In the genomic region with DNA sequence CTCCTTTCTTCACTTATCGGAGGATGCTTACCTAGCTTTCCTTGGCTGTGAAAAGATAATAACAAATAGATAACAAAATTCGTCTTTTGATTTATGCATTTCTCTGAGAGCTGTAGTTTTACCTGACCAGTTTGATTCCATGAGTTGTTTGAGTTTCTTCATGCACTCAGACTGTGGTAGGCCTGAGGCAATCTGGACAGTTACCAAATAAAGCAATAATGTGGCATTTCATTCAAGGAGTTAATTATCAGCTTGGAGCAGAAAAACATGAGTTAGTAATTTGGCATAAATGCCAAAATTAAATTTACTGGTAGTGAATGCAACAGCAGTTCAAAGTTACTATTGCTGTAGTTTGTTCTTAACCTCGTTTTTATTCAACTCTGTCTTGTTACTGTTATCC, we compare ENCODE assay signal across 19 cellular contexts. TPM values are rescaled to one million over a fixed set of nuclear protein-coding genes. Genes with fewer than 3 reads are reported as not detected.
DNase-seq lines count a peak whose midpoint lies in the region; FAIRE-seq and TF ChIP-seq lines count a peak whose summit lies in the region.
"Had no signal": no experiment of that assay in that cellular context is flagged by ENCODE, and none has a peak within 500 bp of the region (broad histone marks: within the 10 kb centered on the region; RNA-seq: fewer than 3 reads in every experiment).

No MANE protein-coding gene starts in this region.

- in situ Hi-C loops in mammary epithelial cell (cut with MboI; ENCODE audit: low sequenced_read_pairs in 2 of 2): no loop called here

- CTCF ChIA-PET in mammary epithelial cell (lab: Charles Lee; ENCODE audit: low non-redundant PET): no interaction called here

- WGBS in mammary epithelial cell (ENCODE audit: low coverage, missing lambda C conversion rate): 11% methylated on average over 3 of the region's 3 CpGs

- TF ChIP-seq CTCF in AG10803 (conservative IDR thresholded peaks at IDR 0.05; ENCODE audit: low read length) (no peak), mammary epithelial cell (conservative IDR thresholded peaks at IDR 0.05 in 1 of 2, IDR thresholded peaks at IDR 0.05 in 1 of 2; ENCODE audit: extremely low read depth in 1 of 2, insufficient read depth in 1 of 2, low read depth in 1 of 2, low read length in 2 of 2) (no peak), keratinocyte (optimal IDR thresholded peaks at IDR 0.05 in 1 of 3, IDR thresholded peaks at IDR 0.05 in 1 of 3, conservative IDR thresholded peaks at IDR 0.05 in 1 of 3; ENCODE audit: extremely low read depth in 1 of 3, insufficient read depth in 2 of 3, low read length in 3 of 3) (no peak)

- H3K27ac ChIP-seq in mammary epithelial cell (ENCODE audit: insufficient read depth, low read depth, low read length): no peak overlapping the region
- H3K27ac ChIP-seq in keratinocyte (ENCODE audit: control insufficient read depth, insufficient read depth, low read length): no peak overlapping the region
- H3K27ac ChIP-seq: Peyer's patch had no signal

- no peak overlapping the region for H3K4me3 ChIP-seq in AG10803 (ENCODE audit: low read length)
- no peak overlapping the region for H3K4me3 ChIP-seq in mammary epithelial cell (replicated peaks in 1 of 3; ENCODE audit: insufficient read depth in 1 of 3, low read depth in 2 of 3, low read length in 3 of 3)
- H3K4me3 ChIP-seq in keratinocyte (ENCODE audit: control insufficient read depth in 2 of 3, extremely low read depth in 1 of 3, insufficient read depth in 2 of 3, low read depth in 1 of 3, low read length in 3 of 3): no peak overlapping the region
- H3K4me3 ChIP-seq: Peyer's patch had no signal

- BruUV-seq in mammary epithelial cell (replicated peaks; lab: Mats Ljungman, UMichigan): no TSS peak

- H3K79me2 ChIP-seq in mammary epithelial cell (ENCODE audit: insufficient read depth, low read length): no peaks in the 10 kb centered on the region
- H3K79me2 ChIP-seq in keratinocyte (ENCODE audit: control insufficient read depth, insufficient read depth, low read length): no peaks in the 10 kb centered on the region

- dilution Hi-C loops in mammary epithelial cell (cut with HindIII; ENCODE audit: low sequenced_read_pairs) (no loop called here), keratinocyte (cut with MboI; ENCODE audit: extremely low pct_ligation_motif_present, low sequenced_read_pairs) (no loop called here)

- H3K4me1 ChIP-seq in mammary epithelial cell (ENCODE audit: insufficient read depth, low read length) (peaks cover 3% of the 10 kb centered on the region), keratinocyte (ENCODE audit: control insufficient read depth, extremely low read depth, insufficient read depth, low read length) (no peaks in the 10 kb centered on the region)
- H3K4me1 ChIP-seq: Peyer's patch had no signal

- DNase-seq in AG10803 (ENCODE audit: low read depth) (peak; percentile 25), EL (peak; percentile 5), mammary epithelial cell (peak; percentile 27), keratinocyte (ENCODE audit: low read depth, low spot score) (no peak), HCEC 1CT (no peak), amniotic stem cell (lab: John Stamatoyannopoulos, UW) (no peak)
- DNase-seq in activated CD4-positive, CD25-positive, alpha-beta regulatory T cell treated with anti-CD3 and anti-CD28 coated beads, Interleukin-2, amount 50 U/mL, for 72 hours: no peak
- DNase-seq: CD8-positive, alpha-beta T cell; H9; NCI-H1694; NCI-H82; Peyer's patch; SHP77 had no signal

- H3K9me1 ChIP-seq in keratinocyte (ENCODE audit: control insufficient read depth, extremely low read depth, insufficient read depth, low read length): no peaks in the 10 kb centered on the region

- H3K9me3 ChIP-seq in mammary epithelial cell (replicated peaks; ENCODE audit: insufficient read depth, low read length): no peaks in the 10 kb centered on the region
- H3K9me3 ChIP-seq in keratinocyte (ENCODE audit: control insufficient read depth, low read depth, low read length): no peaks in the 10 kb centered on the region
- H3K9me3 ChIP-seq: Peyer's patch had no signal

- no peaks in the 10 kb centered on the region for H3K27me3 ChIP-seq in mammary epithelial cell (ENCODE audit: insufficient read depth, low read length)
- H3K27me3 ChIP-seq in keratinocyte (ENCODE audit: control insufficient read depth, extremely low read depth, insufficient read depth, low read length): no peaks in the 10 kb centered on the region
- H3K27me3 ChIP-seq: Peyer's patch had no signal

- no peak overlapping the region for H2AFZ ChIP-seq in mammary epithelial cell (ENCODE audit: low read depth, low read length)
- H2AFZ ChIP-seq in keratinocyte (ENCODE audit: control insufficient read depth, low read length): no peak overlapping the region

- no peaks in the 10 kb centered on the region for H4K20me1 ChIP-seq in mammary epithelial cell (ENCODE audit: insufficient read depth, low read length)
- H4K20me1 ChIP-seq in keratinocyte (ENCODE audit: control insufficient read depth, extremely low read depth, insufficient read depth, low read length): no peaks in the 10 kb centered on the region

- FAIRE-seq in keratinocyte (lab: Jason Lieb, UNC): peak; percentile 57

- intact Hi-C loops in mammary epithelial cell (cut with micrococcal nuclease): no loop called here

- H3K36me3 ChIP-seq in mammary epithelial cell (ENCODE audit: insufficient read depth, low read length) (peaks cover 27% of the 10 kb centered on the region), keratinocyte (ENCODE audit: control insufficient read depth in 2 of 2, extremely low read depth in 1 of 2, insufficient read depth in 2 of 2, low read length in 2 of 2) (peaks cover 11 to 12% of the 10 kb centered on the region in 2 experiments)

- no peak overlapping the region for H3K9ac ChIP-seq in mammary epithelial cell (ENCODE audit: insufficient read depth, low read length)
- H3K9ac ChIP-seq in keratinocyte (ENCODE audit: control insufficient read depth, extremely low read depth, insufficient read depth, low read length): no peak overlapping the region

- H3K4me2 ChIP-seq in mammary epithelial cell (ENCODE audit: insufficient read depth, low read depth, low read length) (no peak overlapping the region), keratinocyte (ENCODE audit: control insufficient read depth, extremely low read depth, insufficient read depth, low read depth, low read length) (no peak overlapping the region)

RNA-seq across cellular contexts. Expression of a gene that starts 53.5 kb away (rescaled TPM):
- total RNA-seq in mammary epithelial cell: not detected
- not detected for polyA plus RNA-seq in mammary epithelial cell
- polyA minus RNA-seq in mammary epithelial cell: not detected
- polyA plus RNA-seq in keratinocyte: not detected in 3 replicates
- not detected for polyA plus RNA-seq in keratinocyte (2011; ENCODE audit: low read depth)
- polyA plus RNA-seq in keratinocyte (2011; cell fraction: cytosol; rRNA removed): not detected in 2 replicates
- not detected in 2 replicates for polyA plus RNA-seq in keratinocyte (2011; cell fraction: nucleus; rRNA removed)
- polyA plus RNA-seq in keratinocyte (2012; ENCODE audit: low replicate concordance): 0.08 TPM in 1 of 2 replicates, not detected in the other
- polyA minus RNA-seq in keratinocyte: not detected in 3 replicates
- not detected for polyA minus RNA-seq in keratinocyte (2011; cell fraction: cytosol; rRNA and poly(A)+ RNA removed)
- polyA minus RNA-seq in keratinocyte (2011; cell fraction: nucleus; rRNA and poly(A)+ RNA removed): not detected in 2 replicates
- total RNA-seq: CD8-positive, alpha-beta T cell; Daoy; H9; LHCN-M2; NCI-H460 had no signal
- polyA plus RNA-seq: AG04450, BJ, IgD-negative memory B cell had no signal

RNA-seq across cellular contexts. Expression of a gene that starts 56.0 kb away (rescaled TPM):
- 10 to 100 TPM; 41.1 to 62.0 TPM for total RNA-seq in mammary epithelial cell
- 10.4 TPM for polyA plus RNA-seq in mammary epithelial cell
- 25.0 TPM for polyA minus RNA-seq in mammary epithelial cell
- polyA plus RNA-seq in keratinocyte: 16.7 to 29.0 TPM (median 22.2 TPM) in 3 replicates
- 147 TPM for polyA plus RNA-seq in keratinocyte (2011; ENCODE audit: low read depth)
- 10.9 and 23.1 TPM in 2 replicates for polyA plus RNA-seq in keratinocyte (2011; cell fraction: cytosol; rRNA removed)
- polyA plus RNA-seq in keratinocyte (2011; cell fraction: nucleus; rRNA removed): 37.1 and 48.2 TPM in 2 replicates
- 16.4 and 41.4 TPM in 2 replicates for polyA plus RNA-seq in keratinocyte (2012; ENCODE audit: low replicate concordance)
- polyA minus RNA-seq in keratinocyte: 2.8 to 37.8 TPM (median 22.9 TPM) in 3 replicates
- polyA minus RNA-seq in keratinocyte (2011; cell fraction: cytosol; rRNA and poly(A)+ RNA removed): 20.3 TPM
- 37.9 and 81.3 TPM in 2 replicates for polyA minus RNA-seq in keratinocyte (2011; cell fraction: nucleus; rRNA and poly(A)+ RNA removed)

Comparison
In these comparisons a context has a peak if more than half of its experiments do, and no peak if none do; other contexts are left out.
1. DNase-seq: peak in AG10803 (single experiment), EL (single experiment) and mammary epithelial cell (single experiment); none in keratinocyte (single experiment), HCEC 1CT (single experiment), amniotic stem cell (single experiment) and activated CD4-positive, CD25-positive, alpha-beta regulatory T cell treated with anti-CD3 and anti-CD28 coated beads, Interleukin-2, amount 50 U/mL, for 72 hours (single experiment).